ENCODE assay signal across 1 cellular context in the genomic region with DNA sequence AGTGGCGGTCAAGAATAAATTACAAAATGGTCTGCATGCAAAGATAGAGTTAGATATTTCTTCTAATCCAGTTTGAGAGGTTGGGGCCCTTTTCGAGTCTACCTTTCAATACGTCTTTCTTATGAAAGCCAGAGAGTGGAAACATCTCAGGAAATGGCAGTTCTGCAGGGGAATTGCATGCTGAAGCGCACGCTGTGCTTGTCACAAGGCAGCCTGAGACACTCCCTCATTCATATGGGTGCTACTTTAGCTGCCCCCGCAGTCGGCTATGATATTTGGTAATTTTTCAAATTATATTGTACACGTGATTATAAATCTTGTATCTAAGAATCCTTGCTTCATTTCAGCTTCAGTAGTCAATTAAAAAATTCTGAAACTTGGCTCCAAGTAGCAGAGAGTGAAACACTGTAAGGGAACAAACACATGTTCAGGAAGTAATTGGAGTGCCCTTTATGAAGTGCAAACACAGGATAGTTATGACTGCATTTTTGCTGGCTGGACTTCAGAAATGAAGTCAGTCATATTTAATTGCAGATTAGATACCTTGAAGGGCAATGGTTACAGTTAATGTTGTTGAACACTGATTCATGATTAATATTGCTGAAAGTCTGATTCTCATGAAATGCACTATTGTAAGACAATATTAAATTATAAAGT.
TF ChIP-seq lines count a peak whose summit lies in the region.

No MANE protein-coding gene starts in this region.

TF ChIP-seq in HepG2, 621 proteins besides CTCF, POLR2A, EP300 and RAD21 (continued from another document):
- TF ChIP-seq, protein P1, sequence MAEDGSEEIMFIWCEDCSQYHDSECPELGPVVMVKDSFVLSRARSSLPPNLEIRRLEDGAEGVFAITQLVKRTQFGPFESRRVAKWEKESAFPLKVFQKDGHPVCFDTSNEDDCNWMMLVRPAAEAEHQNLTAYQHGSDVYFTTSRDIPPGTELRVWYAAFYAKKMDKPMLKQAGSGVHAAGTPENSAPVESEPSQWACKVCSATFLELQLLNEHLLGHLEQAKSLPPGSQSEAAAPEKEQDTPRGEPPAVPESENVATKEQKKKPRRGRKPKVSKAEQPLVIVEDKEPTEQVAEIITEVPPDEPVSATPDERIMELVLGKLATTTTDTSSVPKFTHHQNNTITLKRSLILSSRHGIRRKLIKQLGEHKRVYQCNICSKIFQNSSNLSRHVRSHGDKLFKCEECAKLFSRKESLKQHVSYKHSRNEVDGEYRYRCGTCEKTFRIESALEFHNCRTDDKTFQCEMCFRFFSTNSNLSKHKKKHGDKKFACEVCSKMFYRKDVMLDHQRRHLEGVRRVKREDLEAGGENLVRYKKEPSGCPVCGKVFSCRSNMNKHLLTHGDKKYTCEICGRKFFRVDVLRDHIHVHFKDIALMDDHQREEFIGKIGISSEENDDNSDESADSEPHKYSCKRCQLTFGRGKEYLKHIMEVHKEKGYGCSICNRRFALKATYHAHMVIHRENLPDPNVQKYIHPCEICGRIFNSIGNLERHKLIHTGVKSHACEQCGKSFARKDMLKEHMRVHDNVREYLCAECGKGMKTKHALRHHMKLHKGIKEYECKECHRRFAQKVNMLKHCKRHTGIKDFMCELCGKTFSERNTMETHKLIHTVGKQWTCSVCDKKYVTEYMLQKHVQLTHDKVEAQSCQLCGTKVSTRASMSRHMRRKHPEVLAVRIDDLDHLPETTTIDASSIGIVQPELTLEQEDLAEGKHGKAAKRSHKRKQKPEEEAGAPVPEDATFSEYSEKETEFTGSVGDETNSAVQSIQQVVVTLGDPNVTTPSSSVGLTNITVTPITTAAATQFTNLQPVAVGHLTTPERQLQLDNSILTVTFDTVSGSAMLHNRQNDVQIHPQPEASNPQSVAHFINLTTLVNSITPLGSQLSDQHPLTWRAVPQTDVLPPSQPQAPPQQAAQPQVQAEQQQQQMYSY (CRISPR knock-in tag; IDR thresholded peaks at IDR 0.05) = no peak
- TF ChIP-seq POGZ (CRISPR knock-in tag; IDR thresholded peaks at IDR 0.05) (no peak), ZNF207 (IDR thresholded peaks at IDR 0.05; ENCODE audit: borderline replicate concordance) (no peak), GTF2F1 (IDR thresholded peaks at IDR 0.05; ENCODE audit: low read length) (no peak), FOXK1 (CRISPR knock-in tag; IDR thresholded peaks at IDR 0.05; ENCODE audit: borderline replicate concordance, low read depth) (no peak), KDM6A (CRISPR knock-in tag; IDR thresholded peaks at IDR 0.05; ENCODE audit: low read depth) (no peak), KAT7 (CRISPR knock-in tag; IDR thresholded peaks at IDR 0.05; ENCODE audit: borderline replicate concordance) (no peak), FIP1L1 (IDR thresholded peaks at IDR 0.05; ENCODE audit: borderline replicate concordance, insufficient read depth, low read depth, low read length) (no peak)
- TF ChIP-seq, protein P2, sequence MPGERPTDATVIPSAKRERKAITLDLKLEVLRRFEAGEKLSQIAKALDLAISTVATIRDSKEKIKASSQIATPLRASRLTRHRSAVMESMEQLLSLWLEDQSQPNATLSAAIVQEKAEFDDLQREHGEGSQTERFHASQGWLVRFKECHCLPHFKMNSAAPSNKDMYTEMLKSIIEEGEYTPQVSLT (CRISPR knock-in tag; IDR thresholded peaks at IDR 0.05; ENCODE audit: borderline replicate concordance, low read depth) = no peak
